In genomic region chr12:63317447-63317846, GRCh38 we compare ENCODE assay signal across 32 cellular contexts.
"Had no signal": no experiment of that assay in that cellular context is flagged by ENCODE, and none has a peak within 500 bp of the region (broad histone marks: within the 10 kb centered on the region; RNA-seq: fewer than 3 reads in every experiment).

No MANE protein-coding gene starts in this region.

- H3K4me1 Mint-ChIP-seq: activated B cell treated with CpG ODN at 0.5 μM for 24 hours; activated CD4-positive, alpha-beta T cell treated with anti-CD3 and anti-CD28 coated beads, Interleukin-2, amount 10 ng/mL, durations not matched to agents 24 days and 14 days; activated naive CD4-positive, alpha-beta T cell treated with anti-CD3 and anti-CD28 coated beads, Interleukin-2, amount 10 ng/mL, durations not matched to agents 7 days and 5 days; activated naive CD4-positive, alpha-beta T cell treated with anti-CD3 and anti-CD28 coated beads, Interleukin-2, amount 50 U/mL, for 24 hours; activated naive CD8-positive, alpha-beta T cell treated with anti-CD3 and anti-CD28 coated beads, Interleukin-2, amount 10 ng/mL, durations not matched to agents 7 days and 5 days; activated naive CD8-positive, alpha-beta T cell treated with anti-CD3 and anti-CD28 coated beads, Interleukin-2, amount 50 U/mL, for 24 hours; brain had no signal

- ATAC-seq: activated CD8-positive, alpha-beta T cell treated with anti-CD3 and anti-CD28 coated beads for 36 hours; activated naive CD8-positive, alpha-beta T cell treated with anti-CD3 and anti-CD28 coated beads, Interleukin-2, amount 50 U/mL, for 24 hours; activated T-cell treated with anti-CD3 and anti-CD28 coated beads, Interleukin-2, amount 50 U/mL, for 4 hours had no signal

- H3K4me3 Mint-ChIP-seq: activated B cell treated with CpG ODN at 0.5 μM for 24 hours; activated CD4-positive, alpha-beta memory T cell treated with anti-CD3 and anti-CD28 coated beads for 36 hours; activated CD4-positive, alpha-beta T cell treated with anti-CD3 and anti-CD28 coated beads, Interleukin-2, amount 10 ng/mL, durations not matched to agents 24 days and 14 days; activated CD8-positive, alpha-beta T cell treated with anti-CD3 and anti-CD28 coated beads for 36 hours; activated naive CD4-positive, alpha-beta T cell treated with anti-CD3 and anti-CD28 coated beads, Interleukin-2, amount 10 ng/mL, durations not matched to agents 7 days and 5 days; activated naive CD4-positive, alpha-beta T cell treated with anti-CD3 and anti-CD28 coated beads, Interleukin-2, amount 50 U/mL, for 24 hours; activated naive CD8-positive, alpha-beta T cell; activated naive CD8-positive, alpha-beta T cell treated with anti-CD3 and anti-CD28 coated beads, Interleukin-2, amount 10 ng/mL, durations not matched to agents 7 days and 5 days; activated naive CD8-positive, alpha-beta T cell treated with anti-CD3 and anti-CD28 coated beads, Interleukin-2, amount 50 U/mL, for 24 hours; activated T-cell treated with anti-CD3 and anti-CD28 coated beads, Interleukin-2, amount 50 U/mL, for 4 hours; brain; T-helper 1 cell treated with Interleukin-12 subunit alpha and Interleukin-12 subunit beta and Interleukin-4 antibody, amounts not matched to agents 30 μg/mL and 1 μg/mL, for 36 hours; T-helper 2 cell treated with Interferon-gamma antibody and Interleukin-4, amounts not matched to agents 5 μg/mL and 100 μg/mL, for 36 hours had no signal

- H3K36me3 Mint-ChIP-seq: activated CD4-positive, alpha-beta memory T cell treated with anti-CD3 and anti-CD28 coated beads for 36 hours; activated naive CD4-positive, alpha-beta T cell treated with anti-CD3 and anti-CD28 coated beads, Interleukin-2, amount 10 ng/mL, durations not matched to agents 7 days and 5 days; activated naive CD4-positive, alpha-beta T cell treated with anti-CD3 and anti-CD28 coated beads, Interleukin-2, amount 50 U/mL, for 24 hours; activated naive CD8-positive, alpha-beta T cell; activated naive CD8-positive, alpha-beta T cell treated with anti-CD3 and anti-CD28 coated beads, Interleukin-2, amount 10 ng/mL, durations not matched to agents 7 days and 5 days; brain had no signal

- DNase-seq: activated B cell treated with CpG ODN at 0.5 μM for 24 hours; activated CD4-positive, alpha-beta memory T cell treated with anti-CD3 and anti-CD28 coated beads for 36 hours; activated CD4-positive, alpha-beta T cell treated with anti-CD3 and anti-CD28 coated beads for 4 hours; activated CD4-positive, alpha-beta T cell treated with anti-CD3 and anti-CD28 coated beads, Interleukin-2, amount 10 ng/mL, durations not matched to agents 24 days and 14 days; activated CD4-positive, alpha-beta T cell treated with anti-CD3 and anti-CD28 coated beads, Interleukin-2, amount 50 U/mL, for 1 hour; activated CD4-positive, alpha-beta T cell treated with anti-CD3 and anti-CD28 coated beads, Interleukin-2, amount 50 U/mL, for 4 hours; activated CD4-positive, CD25-positive, alpha-beta regulatory T cell treated with anti-CD3 and anti-CD28 coated beads, Interleukin-2, amount 50 U/mL, for 72 hours; activated CD8-positive, alpha-beta memory T cell treated with anti-CD3 and anti-CD28 coated beads, Interleukin-2, amount 50 U/mL, for 4 hours; activated CD8-positive, alpha-beta T cell treated with anti-CD3 and anti-CD28 coated beads for 36 hours; activated effector memory CD4-positive, alpha-beta T cell treated with Interleukin-2 at 50 U/mL for 16 hours; activated gamma-delta T cell; activated naive CD4-positive, alpha-beta T cell treated with anti-CD3 and anti-CD28 coated beads, Interleukin-2, amount 10 ng/mL, durations not matched to agents 7 days and 5 days; activated naive CD4-positive, alpha-beta T cell treated with Interleukin-2 at 50 U/mL for 16 hours; activated naive CD8-positive, alpha-beta T cell treated with anti-CD3 and anti-CD28 coated beads, Interleukin-2, amount 10 ng/mL, durations not matched to agents 7 days and 5 days; activated naive CD8-positive, alpha-beta T cell treated with anti-CD3 and anti-CD28 coated beads, Interleukin-2, amount 50 U/mL, for 24 hours; activated T-cell treated with anti-CD3 and anti-CD28 coated beads for 4 hours; activated T-cell treated with anti-CD3 and anti-CD28 coated beads, Interleukin-2, amount 50 U/mL, for 1 hour; activated T-cell treated with anti-CD3 and anti-CD28 coated beads, Interleukin-2, amount 50 U/mL, for 4 hours; amygdala; anterior cingulate cortex; central memory CD4-positive, alpha-beta T cell; T-helper 1 cell; T-helper 2 cell; T-helper 9 cell had no signal

- H3K27me3 ChIP-seq: ascending aorta had no signal

- H3K27ac Mint-ChIP-seq: activated B cell treated with CpG ODN at 0.5 μM for 24 hours; activated CD4-positive, alpha-beta memory T cell treated with anti-CD3 and anti-CD28 coated beads for 36 hours; activated CD4-positive, alpha-beta T cell treated with anti-CD3 and anti-CD28 coated beads, Interleukin-2, amount 10 ng/mL, durations not matched to agents 24 days and 14 days; activated CD8-positive, alpha-beta T cell treated with anti-CD3 and anti-CD28 coated beads for 36 hours; activated naive CD4-positive, alpha-beta T cell treated with anti-CD3 and anti-CD28 coated beads, Interleukin-2, amount 10 ng/mL, durations not matched to agents 7 days and 5 days; activated naive CD4-positive, alpha-beta T cell treated with anti-CD3 and anti-CD28 coated beads, Interleukin-2, amount 50 U/mL, for 24 hours; activated naive CD8-positive, alpha-beta T cell; activated naive CD8-positive, alpha-beta T cell treated with anti-CD3 and anti-CD28 coated beads, Interleukin-2, amount 10 ng/mL, durations not matched to agents 7 days and 5 days; activated naive CD8-positive, alpha-beta T cell treated with anti-CD3 and anti-CD28 coated beads, Interleukin-2, amount 50 U/mL, for 24 hours; activated T-helper 2 cell treated with anti-CD3 and anti-CD28 coated beads, Interferon-gamma antibody, Interleukin-2, Interleukin-4, amounts not matched to agents 10 μg/mL and 5 μg/mL and 100 μg/mL, durations not matched to agents 14 hours and 24 hours and 36 hours; brain; T-helper 1 cell treated with Interleukin-12 subunit alpha and Interleukin-12 subunit beta and Interleukin-4 antibody, amounts not matched to agents 30 μg/mL and 1 μg/mL, for 36 hours; T-helper 2 cell treated with Interferon-gamma antibody and Interleukin-4, amounts not matched to agents 5 μg/mL and 100 μg/mL, for 36 hours had no signal

- H3K27ac ChIP-seq: ascending aorta, VCaP had no signal

- H3K4me3 ChIP-seq: ascending aorta had no signal

- H3K9me3 Mint-ChIP-seq: activated B cell treated with CpG ODN at 0.5 μM for 24 hours; activated CD4-positive, alpha-beta memory T cell treated with anti-CD3 and anti-CD28 coated beads for 36 hours; activated CD4-positive, alpha-beta T cell treated with anti-CD3 and anti-CD28 coated beads, Interleukin-2, amount 10 ng/mL, durations not matched to agents 24 days and 14 days; activated CD8-positive, alpha-beta T cell treated with anti-CD3 and anti-CD28 coated beads for 36 hours; activated naive CD4-positive, alpha-beta T cell treated with anti-CD3 and anti-CD28 coated beads, Interleukin-2, amount 10 ng/mL, durations not matched to agents 7 days and 5 days; activated naive CD8-positive, alpha-beta T cell treated with anti-CD3 and anti-CD28 coated beads, Interleukin-2, amount 10 ng/mL, durations not matched to agents 7 days and 5 days; activated naive CD8-positive, alpha-beta T cell treated with anti-CD3 and anti-CD28 coated beads, Interleukin-2, amount 50 U/mL, for 24 hours; activated T-cell treated with anti-CD3 and anti-CD28 coated beads, Interleukin-2, amount 50 U/mL, for 4 hours; activated T-helper 2 cell treated with anti-CD3 and anti-CD28 coated beads, Interferon-gamma antibody, Interleukin-2, Interleukin-4, amounts not matched to agents 10 μg/mL and 5 μg/mL and 100 μg/mL, durations not matched to agents 14 hours and 24 hours and 36 hours; T-helper 1 cell treated with Interleukin-12 subunit alpha and Interleukin-12 subunit beta and Interleukin-4 antibody, amounts not matched to agents 30 μg/mL and 1 μg/mL, for 36 hours; T-helper 2 cell treated with Interferon-gamma antibody and Interleukin-4, amounts not matched to agents 5 μg/mL and 100 μg/mL, for 36 hours had no signal

- H3K36me3 ChIP-seq: ascending aorta had no signal

- H3K4me1 ChIP-seq: ascending aorta had no signal
